Comparison of ENCODE assay signal across 1 cellular context in the genomic region with DNA sequence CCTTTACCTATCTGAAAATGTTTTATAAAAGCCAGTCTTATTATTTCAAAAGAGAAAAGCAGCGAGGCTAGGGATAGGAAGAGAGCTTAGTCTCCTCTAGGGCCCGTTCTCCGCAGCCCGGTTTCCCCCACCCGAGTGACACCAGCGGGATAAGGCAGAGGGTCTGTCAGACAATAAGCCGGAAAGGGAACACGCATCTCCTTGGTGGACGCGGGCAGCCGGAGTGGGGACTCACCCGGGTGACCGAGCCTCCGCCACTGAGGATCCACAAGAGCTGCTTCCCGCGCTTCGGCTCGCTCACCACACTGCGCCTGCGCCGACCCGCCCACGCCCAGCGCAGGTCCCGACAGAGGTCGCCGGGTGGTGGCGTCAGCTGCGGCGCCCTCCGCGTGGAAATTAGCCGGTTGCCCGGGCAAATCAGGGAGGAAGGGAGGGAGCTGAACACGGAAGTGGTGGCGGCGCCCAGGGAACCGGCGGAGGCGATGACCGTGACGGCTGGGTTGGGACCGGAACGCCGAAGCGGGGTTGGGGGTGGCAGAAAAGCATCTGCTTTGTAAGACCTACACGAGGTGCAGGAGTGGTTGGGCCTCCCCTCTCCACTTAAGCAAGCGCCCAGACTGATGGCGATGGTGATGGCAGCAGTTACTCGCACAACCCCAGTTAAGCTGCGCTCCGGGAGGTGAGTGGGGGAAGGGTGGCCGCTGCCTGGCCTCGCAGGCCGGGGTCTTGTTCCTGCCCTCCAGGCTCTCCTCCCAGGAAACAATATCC.
A peak's percentile ranks its signal among the peaks of the same experiment; 100 is the strongest.
TF ChIP-seq lines count a peak whose summit lies in the region.

A gene with protein sequence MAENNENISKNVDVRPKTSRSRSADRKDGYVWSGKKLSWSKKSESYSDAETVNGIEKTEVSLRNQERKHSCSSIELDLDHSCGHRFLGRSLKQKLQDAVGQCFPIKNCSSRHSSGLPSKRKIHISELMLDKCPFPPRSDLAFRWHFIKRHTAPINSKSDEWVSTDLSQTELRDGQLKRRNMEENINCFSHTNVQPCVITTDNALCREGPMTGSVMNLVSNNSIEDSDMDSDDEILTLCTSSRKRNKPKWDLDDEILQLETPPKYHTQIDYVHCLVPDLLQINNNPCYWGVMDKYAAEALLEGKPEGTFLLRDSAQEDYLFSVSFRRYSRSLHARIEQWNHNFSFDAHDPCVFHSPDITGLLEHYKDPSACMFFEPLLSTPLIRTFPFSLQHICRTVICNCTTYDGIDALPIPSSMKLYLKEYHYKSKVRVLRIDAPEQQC (plus strand): TSS at position 444 of the 768 bp plus-strand sequence. CDS start 15,806 bp downstream, outside the sequence.
A gene with protein sequence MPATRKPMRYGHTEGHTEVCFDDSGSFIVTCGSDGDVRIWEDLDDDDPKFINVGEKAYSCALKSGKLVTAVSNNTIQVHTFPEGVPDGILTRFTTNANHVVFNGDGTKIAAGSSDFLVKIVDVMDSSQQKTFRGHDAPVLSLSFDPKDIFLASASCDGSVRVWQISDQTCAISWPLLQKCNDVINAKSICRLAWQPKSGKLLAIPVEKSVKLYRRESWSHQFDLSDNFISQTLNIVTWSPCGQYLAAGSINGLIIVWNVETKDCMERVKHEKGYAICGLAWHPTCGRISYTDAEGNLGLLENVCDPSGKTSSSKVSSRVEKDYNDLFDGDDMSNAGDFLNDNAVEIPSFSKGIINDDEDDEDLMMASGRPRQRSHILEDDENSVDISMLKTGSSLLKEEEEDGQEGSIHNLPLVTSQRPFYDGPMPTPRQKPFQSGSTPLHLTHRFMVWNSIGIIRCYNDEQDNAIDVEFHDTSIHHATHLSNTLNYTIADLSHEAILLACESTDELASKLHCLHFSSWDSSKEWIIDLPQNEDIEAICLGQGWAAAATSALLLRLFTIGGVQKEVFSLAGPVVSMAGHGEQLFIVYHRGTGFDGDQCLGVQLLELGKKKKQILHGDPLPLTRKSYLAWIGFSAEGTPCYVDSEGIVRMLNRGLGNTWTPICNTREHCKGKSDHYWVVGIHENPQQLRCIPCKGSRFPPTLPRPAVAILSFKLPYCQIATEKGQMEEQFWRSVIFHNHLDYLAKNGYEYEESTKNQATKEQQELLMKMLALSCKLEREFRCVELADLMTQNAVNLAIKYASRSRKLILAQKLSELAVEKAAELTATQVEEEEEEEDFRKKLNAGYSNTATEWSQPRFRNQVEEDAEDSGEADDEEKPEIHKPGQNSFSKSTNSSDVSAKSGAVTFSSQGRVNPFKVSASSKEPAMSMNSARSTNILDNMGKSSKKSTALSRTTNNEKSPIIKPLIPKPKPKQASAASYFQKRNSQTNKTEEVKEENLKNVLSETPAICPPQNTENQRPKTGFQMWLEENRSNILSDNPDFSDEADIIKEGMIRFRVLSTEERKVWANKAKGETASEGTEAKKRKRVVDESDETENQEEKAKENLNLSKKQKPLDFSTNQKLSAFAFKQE (minus strand): TSS at position 307 of the 768 bp plus-strand sequence. CDS start 312 bp downstream, outside the sequence.

TF ChIP-seq in HepG2, 621 proteins besides CTCF, POLR2A, EP300 and RAD21 (continues in another document):
- TF ChIP-seq ZNF614 (CRISPR knock-in tag; IDR thresholded peaks at IDR 0.05; ENCODE audit: borderline replicate concordance) (peak; percentile 50; the same call in 1 of the 2 replicates), ZSCAN22 (CRISPR knock-in tag; IDR thresholded peaks at IDR 0.05) (peak; percentile 74; the same call in 1 of the 2 replicates), GATA4 (IDR thresholded peaks at IDR 0.05; ENCODE audit: borderline replicate concordance, low read depth) (peak; percentile 29; the same call in 1 of the 2 replicates), GATAD2A (CRISPR knock-in tag; IDR thresholded peaks at IDR 0.05) (0 out of 2 replicates have a peak, but pooled peaks have one; percentile 33), GLI4 (CRISPR knock-in tag; IDR thresholded peaks at IDR 0.05; ENCODE audit: borderline replicate concordance) (0 out of 2 replicates have a peak, but pooled peaks have one; percentile 60), MIER3 (CRISPR knock-in tag; IDR thresholded peaks at IDR 0.05; ENCODE audit: borderline replicate concordance) (peak; percentile 84; the same call in 1 of the 2 replicates), ZNF138 (CRISPR knock-in tag; IDR thresholded peaks at IDR 0.05; ENCODE audit: low read depth) (no peak), FOXC1 (CRISPR knock-in tag; IDR thresholded peaks at IDR 0.05; ENCODE audit: borderline replicate concordance) (peak; percentile 90), NCOA1 (CRISPR knock-in tag; IDR thresholded peaks at IDR 0.05) (no peak), HOXA3 (CRISPR knock-in tag; IDR thresholded peaks at IDR 0.05) (peak; percentile 96), KDM2A (CRISPR knock-in tag; IDR thresholded peaks at IDR 0.05; ENCODE audit: borderline replicate concordance, low read depth) (peak; percentile 89), ZFP36L1 (CRISPR knock-in tag; IDR thresholded peaks at IDR 0.05) (0 out of 2 replicates have a peak, but pooled peaks have one; percentile 51), POLR2AphosphoS5 (IDR thresholded peaks at IDR 0.05; ENCODE audit: low read depth, low read length) (peak; percentile 68), CEBPG (CRISPR knock-in tag; IDR thresholded peaks at IDR 0.05) (peak; percentile 57), MED8 (CRISPR knock-in tag; IDR thresholded peaks at IDR 0.05; ENCODE audit: insufficient replicate concordance) (peak; percentile 68), ZNF816 (CRISPR knock-in tag; IDR thresholded peaks at IDR 0.05; ENCODE audit: borderline replicate concordance) (0 out of 2 replicates have a peak, but pooled peaks have one; percentile 51), FOXK2 (IDR thresholded peaks at IDR 0.05) (no peak), SPEN (CRISPR knock-in tag; IDR thresholded peaks at IDR 0.05; ENCODE audit: low read depth) (peak; percentile 95), MIXL1 (CRISPR knock-in tag; IDR thresholded peaks at IDR 0.05) (peak; percentile 87), POGZ (CRISPR knock-in tag; IDR thresholded peaks at IDR 0.05) (peak; percentile 95)
- TF ChIP-seq, protein P1, sequence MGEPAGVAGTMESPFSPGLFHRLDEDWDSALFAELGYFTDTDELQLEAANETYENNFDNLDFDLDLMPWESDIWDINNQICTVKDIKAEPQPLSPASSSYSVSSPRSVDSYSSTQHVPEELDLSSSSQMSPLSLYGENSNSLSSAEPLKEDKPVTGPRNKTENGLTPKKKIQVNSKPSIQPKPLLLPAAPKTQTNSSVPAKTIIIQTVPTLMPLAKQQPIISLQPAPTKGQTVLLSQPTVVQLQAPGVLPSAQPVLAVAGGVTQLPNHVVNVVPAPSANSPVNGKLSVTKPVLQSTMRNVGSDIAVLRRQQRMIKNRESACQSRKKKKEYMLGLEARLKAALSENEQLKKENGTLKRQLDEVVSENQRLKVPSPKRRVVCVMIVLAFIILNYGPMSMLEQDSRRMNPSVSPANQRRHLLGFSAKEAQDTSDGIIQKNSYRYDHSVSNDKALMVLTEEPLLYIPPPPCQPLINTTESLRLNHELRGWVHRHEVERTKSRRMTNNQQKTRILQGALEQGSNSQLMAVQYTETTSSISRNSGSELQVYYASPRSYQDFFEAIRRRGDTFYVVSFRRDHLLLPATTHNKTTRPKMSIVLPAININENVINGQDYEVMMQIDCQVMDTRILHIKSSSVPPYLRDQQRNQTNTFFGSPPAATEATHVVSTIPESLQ (CRISPR knock-in tag; conservative IDR thresholded peaks at IDR 0.05) = 0 out of 2 replicates have a peak, but pooled peaks have one; percentile 55
- TF ChIP-seq, protein P2, sequence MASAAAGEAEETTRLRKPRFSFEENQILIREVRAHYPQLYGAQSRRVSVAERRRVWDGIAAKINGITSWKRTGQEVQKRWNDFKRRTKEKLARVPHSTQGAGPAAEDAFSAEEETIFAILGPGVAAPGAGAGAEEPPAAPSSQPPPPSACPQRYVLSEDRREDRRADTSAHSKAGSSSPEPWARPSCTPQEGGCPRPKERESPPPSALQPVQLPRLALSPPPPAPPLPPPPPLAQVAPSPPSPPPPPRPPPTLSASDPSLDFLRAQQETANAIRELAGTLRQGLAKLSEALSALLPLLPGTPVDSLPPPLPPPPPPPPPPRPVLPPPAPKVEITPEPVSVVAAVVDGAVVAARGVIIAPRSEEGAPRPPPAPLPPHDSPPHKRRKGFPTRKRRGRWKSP (CRISPR knock-in tag; IDR thresholded peaks at IDR 0.05) = peak; percentile 60; the same call in 1 of the 2 replicates
- TF ChIP-seq, protein P3, sequence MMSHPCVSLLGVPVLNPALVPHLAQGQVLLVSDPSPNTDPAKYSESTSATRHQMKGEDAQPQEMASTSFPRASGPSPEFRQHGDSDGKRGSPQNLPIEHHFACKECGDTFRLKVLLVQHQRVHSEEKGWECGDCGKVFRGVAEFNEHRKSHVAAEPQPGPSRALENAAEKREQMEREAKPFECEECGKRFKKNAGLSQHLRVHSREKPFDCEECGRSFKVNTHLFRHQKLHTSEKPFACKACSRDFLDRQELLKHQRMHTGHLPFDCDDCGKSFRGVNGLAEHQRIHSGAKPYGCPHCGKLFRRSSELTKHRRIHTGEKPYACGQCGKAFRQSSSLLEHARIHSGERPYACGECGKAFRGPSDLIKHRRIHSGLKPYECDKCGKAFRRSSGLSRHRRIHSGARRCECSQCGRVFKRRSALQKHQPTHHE (CRISPR knock-in tag; IDR thresholded peaks at IDR 0.05; ENCODE audit: borderline replicate concordance) = peak; percentile 61; the same call in 1 of the 2 replicates
- TF ChIP-seq, protein P4, sequence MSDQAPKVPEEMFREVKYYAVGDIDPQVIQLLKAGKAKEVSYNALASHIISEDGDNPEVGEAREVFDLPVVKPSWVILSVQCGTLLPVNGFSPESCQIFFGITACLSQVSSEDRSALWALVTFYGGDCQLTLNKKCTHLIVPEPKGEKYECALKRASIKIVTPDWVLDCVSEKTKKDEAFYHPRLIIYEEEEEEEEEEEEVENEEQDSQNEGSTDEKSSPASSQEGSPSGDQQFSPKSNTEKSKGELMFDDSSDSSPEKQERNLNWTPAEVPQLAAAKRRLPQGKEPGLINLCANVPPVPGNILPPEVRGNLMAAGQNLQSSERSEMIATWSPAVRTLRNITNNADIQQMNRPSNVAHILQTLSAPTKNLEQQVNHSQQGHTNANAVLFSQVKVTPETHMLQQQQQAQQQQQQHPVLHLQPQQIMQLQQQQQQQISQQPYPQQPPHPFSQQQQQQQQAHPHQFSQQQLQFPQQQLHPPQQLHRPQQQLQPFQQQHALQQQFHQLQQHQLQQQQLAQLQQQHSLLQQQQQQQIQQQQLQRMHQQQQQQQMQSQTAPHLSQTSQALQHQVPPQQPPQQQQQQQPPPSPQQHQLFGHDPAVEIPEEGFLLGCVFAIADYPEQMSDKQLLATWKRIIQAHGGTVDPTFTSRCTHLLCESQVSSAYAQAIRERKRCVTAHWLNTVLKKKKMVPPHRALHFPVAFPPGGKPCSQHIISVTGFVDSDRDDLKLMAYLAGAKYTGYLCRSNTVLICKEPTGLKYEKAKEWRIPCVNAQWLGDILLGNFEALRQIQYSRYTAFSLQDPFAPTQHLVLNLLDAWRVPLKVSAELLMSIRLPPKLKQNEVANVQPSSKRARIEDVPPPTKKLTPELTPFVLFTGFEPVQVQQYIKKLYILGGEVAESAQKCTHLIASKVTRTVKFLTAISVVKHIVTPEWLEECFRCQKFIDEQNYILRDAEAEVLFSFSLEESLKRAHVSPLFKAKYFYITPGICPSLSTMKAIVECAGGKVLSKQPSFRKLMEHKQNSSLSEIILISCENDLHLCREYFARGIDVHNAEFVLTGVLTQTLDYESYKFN (CRISPR knock-in tag; conservative IDR thresholded peaks at IDR 0.05) = peak; percentile 37; the same call in 1 of the 2 replicates
- TF ChIP-seq, protein P5, sequence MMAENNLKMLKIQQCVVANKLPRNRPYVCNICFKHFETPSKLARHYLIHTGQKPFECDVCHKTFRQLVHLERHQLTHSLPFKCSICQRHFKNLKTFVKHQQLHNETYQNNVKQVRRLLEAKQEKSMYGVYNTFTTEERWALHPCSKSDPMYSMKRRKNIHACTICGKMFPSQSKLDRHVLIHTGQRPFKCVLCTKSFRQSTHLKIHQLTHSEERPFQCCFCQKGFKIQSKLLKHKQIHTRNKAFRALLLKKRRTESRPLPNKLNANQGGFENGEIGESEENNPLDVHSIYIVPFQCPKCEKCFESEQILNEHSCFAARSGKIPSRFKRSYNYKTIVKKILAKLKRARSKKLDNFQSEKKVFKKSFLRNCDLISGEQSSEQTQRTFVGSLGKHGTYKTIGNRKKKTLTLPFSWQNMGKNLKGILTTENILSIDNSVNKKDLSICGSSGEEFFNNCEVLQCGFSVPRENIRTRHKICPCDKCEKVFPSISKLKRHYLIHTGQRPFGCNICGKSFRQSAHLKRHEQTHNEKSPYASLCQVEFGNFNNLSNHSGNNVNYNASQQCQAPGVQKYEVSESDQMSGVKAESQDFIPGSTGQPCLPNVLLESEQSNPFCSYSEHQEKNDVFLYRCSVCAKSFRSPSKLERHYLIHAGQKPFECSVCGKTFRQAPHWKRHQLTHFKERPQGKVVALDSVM (CRISPR knock-in tag; IDR thresholded peaks at IDR 0.05) = 0 out of 2 replicates have a peak, but pooled peaks have one; percentile 27
- TF ChIP-seq, protein P6, sequence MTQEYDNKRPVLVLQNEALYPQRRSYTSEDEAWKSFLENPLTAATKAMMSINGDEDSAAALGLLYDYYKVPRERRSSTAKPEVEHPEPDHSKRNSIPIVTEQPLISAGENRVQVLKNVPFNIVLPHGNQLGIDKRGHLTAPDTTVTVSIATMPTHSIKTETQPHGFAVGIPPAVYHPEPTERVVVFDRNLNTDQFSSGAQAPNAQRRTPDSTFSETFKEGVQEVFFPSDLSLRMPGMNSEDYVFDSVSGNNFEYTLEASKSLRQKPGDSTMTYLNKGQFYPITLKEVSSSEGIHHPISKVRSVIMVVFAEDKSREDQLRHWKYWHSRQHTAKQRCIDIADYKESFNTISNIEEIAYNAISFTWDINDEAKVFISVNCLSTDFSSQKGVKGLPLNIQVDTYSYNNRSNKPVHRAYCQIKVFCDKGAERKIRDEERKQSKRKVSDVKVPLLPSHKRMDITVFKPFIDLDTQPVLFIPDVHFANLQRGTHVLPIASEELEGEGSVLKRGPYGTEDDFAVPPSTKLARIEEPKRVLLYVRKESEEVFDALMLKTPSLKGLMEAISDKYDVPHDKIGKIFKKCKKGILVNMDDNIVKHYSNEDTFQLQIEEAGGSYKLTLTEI (CRISPR knock-in tag; conservative IDR thresholded peaks at IDR 0.05) = no peak
- TF ChIP-seq, protein P7, sequence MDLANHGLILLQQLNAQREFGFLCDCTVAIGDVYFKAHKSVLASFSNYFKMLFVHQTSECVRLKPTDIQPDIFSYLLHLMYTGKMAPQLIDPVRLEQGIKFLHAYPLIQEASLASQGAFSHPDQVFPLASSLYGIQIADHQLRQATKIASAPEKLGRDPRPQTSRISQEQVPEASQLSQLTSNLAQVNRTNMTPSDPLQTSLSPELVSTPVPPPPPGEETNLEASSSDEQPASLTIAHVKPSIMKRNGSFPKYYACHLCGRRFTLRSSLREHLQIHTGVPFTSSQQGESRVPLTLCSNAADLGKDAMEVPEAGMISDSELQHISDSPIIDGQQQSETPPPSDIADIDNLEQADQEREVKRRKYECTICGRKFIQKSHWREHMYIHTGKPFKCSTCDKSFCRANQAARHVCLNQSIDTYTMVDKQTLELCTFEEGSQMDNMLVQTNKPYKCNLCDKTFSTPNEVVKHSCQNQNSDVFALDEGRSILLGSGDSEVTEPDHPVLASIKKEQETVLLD (CRISPR knock-in tag; IDR thresholded peaks at IDR 0.05; ENCODE audit: low read depth) = peak; percentile 89
- TF ChIP-seq, protein P8, sequence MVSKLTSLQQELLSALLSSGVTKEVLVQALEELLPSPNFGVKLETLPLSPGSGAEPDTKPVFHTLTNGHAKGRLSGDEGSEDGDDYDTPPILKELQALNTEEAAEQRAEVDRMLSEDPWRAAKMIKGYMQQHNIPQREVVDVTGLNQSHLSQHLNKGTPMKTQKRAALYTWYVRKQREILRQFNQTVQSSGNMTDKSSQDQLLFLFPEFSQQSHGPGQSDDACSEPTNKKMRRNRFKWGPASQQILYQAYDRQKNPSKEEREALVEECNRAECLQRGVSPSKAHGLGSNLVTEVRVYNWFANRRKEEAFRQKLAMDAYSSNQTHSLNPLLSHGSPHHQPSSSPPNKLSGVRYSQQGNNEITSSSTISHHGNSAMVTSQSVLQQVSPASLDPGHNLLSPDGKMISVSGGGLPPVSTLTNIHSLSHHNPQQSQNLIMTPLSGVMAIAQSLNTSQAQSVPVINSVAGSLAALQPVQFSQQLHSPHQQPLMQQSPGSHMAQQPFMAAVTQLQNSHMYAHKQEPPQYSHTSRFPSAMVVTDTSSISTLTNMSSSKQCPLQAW (CRISPR knock-in tag; IDR thresholded peaks at IDR 0.05) = peak; percentile 96
